Comparison of ENCODE assay signal across 18 cellular contexts in genomic region chr5:121366515-121366914, GRCh38.
DNase-seq lines count a peak whose midpoint lies in the region; ATAC-seq, FAIRE-seq and TF ChIP-seq lines count a peak whose summit lies in the region.
"Had no signal": no experiment of that assay in that cellular context is flagged by ENCODE, and none has a peak within 500 bp of the region (broad histone marks: within the 10 kb centered on the region; RNA-seq: fewer than 3 reads in every experiment).

No MANE protein-coding gene starts in this region.

- H3K27ac ChIP-seq in astrocyte (ENCODE audit: low read depth, low read length) (no peak overlapping the region), pancreas (no peak overlapping the region)
- H3K27ac ChIP-seq: BLaER1 treated with 17β-estradiol and CSF1 and Interleukin-3, amounts not matched to agents 10 nM and 100 nM; dorsolateral prefrontal cortex; hepatocyte; Peyer's patch; tibial artery had no signal

- H3K9me3 ChIP-seq in astrocyte (ENCODE audit: insufficient read depth, low read depth, low read length) (no peaks in the 10 kb centered on the region), pancreas (no peaks in the 10 kb centered on the region)
- H3K9me3 ChIP-seq: BLaER1 treated with 17β-estradiol and CSF1 and Interleukin-3, amounts not matched to agents 10 nM and 100 nM; Peyer's patch; tibial artery had no signal

- H3K27me3 ChIP-seq in astrocyte (ENCODE audit: insufficient read depth, low read length) (no peaks in the 10 kb centered on the region), pancreas (no peaks in the 10 kb centered on the region), H7 (ENCODE audit: control insufficient read depth, insufficient read depth, low read length) (no peaks in the 10 kb centered on the region; the same call in 1 of the 2 replicates)
- H3K27me3 ChIP-seq: BLaER1 treated with 17β-estradiol and CSF1 and Interleukin-3, amounts not matched to agents 10 nM and 100 nM; dorsolateral prefrontal cortex; hepatocyte; Peyer's patch; tibial artery had no signal

- H3K4me2 ChIP-seq in astrocyte (ENCODE audit: low read length), result no peak overlapping the region
- H3K4me2 ChIP-seq: BLaER1 treated with 17β-estradiol and CSF1 and Interleukin-3, amounts not matched to agents 10 nM and 100 nM; hepatocyte had no signal

- H3K4me3 ChIP-seq in astrocyte (ENCODE audit: insufficient read depth, low read depth, low read length) (no peak overlapping the region), foreskin fibroblast (ENCODE audit: low read depth in 1 of 2, low read length in 2 of 2) (no peak overlapping the region), pancreas (no peak overlapping the region), H7 (ENCODE audit: insufficient read depth, low read depth, low read length) (no peak overlapping the region)
- H3K4me3 ChIP-seq: BLaER1 treated with 17β-estradiol and CSF1 and Interleukin-3, amounts not matched to agents 10 nM and 100 nM; dorsolateral prefrontal cortex; hepatocyte; Peyer's patch; tibial artery had no signal

- no peaks in the 10 kb centered on the region for H4K20me1 ChIP-seq in astrocyte (ENCODE audit: insufficient read depth, low read length)
- H4K20me1 ChIP-seq: BLaER1 treated with 17β-estradiol and CSF1 and Interleukin-3, amounts not matched to agents 10 nM and 100 nM had no signal

- intact Hi-C loops in pancreas (cut with DNase I), result no loop called here
- intact Hi-C loops in activated T-helper 1 cell treated with anti-CD3 and anti-CD28 coated beads, Interleukin-12 subunit alpha, Interleukin-12 subunit beta, Interleukin-2, Interleukin-4 antibody, amounts not matched to agents 30 ng/mL and 10 ng/mL and 1 ng/mL, durations not matched to agents 14 hours and 24 hours and 36 hours (cut with micrococcal nuclease), result no loop called here

- no peak overlapping the region for H3K9ac ChIP-seq in astrocyte (ENCODE audit: low read length)
- H3K9ac ChIP-seq: BLaER1 treated with 17β-estradiol and CSF1 and Interleukin-3, amounts not matched to agents 10 nM and 100 nM had no signal

- TF ChIP-seq CTCF in astrocyte (IDR thresholded peaks at IDR 0.05; ENCODE audit: insufficient read depth, low read depth, low read length) (no peak), foreskin fibroblast (IDR thresholded peaks at IDR 0.05; ENCODE audit: low read depth, low read length) (no peak), pancreas (IDR thresholded peaks at IDR 0.05) (no peak)

- no peaks in the 10 kb centered on the region for H3K4me1 Mint-ChIP-seq in astrocyte (ENCODE audit: low read depth, unreplicated experiment)
- no peaks in the 10 kb centered on the region for H3K4me1 Mint-ChIP-seq in activated T-helper 1 cell treated with anti-CD3 and anti-CD28 coated beads, Interleukin-12 subunit alpha, Interleukin-12 subunit beta, Interleukin-2, Interleukin-4 antibody, amounts not matched to agents 30 ng/mL and 10 ng/mL and 1 ng/mL, durations not matched to agents 14 hours and 24 hours and 36 hours (ENCODE audit: low read depth)
- H3K4me1 Mint-ChIP-seq: activated CD4-positive, alpha-beta T cell treated with anti-CD3 and anti-CD28 coated beads for 36 hours had no signal

- H3K4me3 Mint-ChIP-seq in astrocyte (ENCODE audit: unreplicated experiment), result no peak overlapping the region
- H3K4me3 Mint-ChIP-seq in activated T-helper 1 cell treated with anti-CD3 and anti-CD28 coated beads, Interleukin-12 subunit alpha, Interleukin-12 subunit beta, Interleukin-2, Interleukin-4 antibody, amounts not matched to agents 30 ng/mL and 10 ng/mL and 1 ng/mL, durations not matched to agents 14 hours and 24 hours and 36 hours, result no peak overlapping the region
- H3K4me3 Mint-ChIP-seq: activated CD4-positive, alpha-beta T cell treated with anti-CD3 and anti-CD28 coated beads for 36 hours; activated T-cell treated with anti-CD3 and anti-CD28 coated beads, Interleukin-2, amount 50 U/mL, for 24 hours had no signal

- H2AFZ ChIP-seq in astrocyte (ENCODE audit: low read depth, low read length), result no peak overlapping the region
- H2AFZ ChIP-seq: hepatocyte had no signal

- DNase-seq in AG08395 (ENCODE audit: low spot score) (peak; percentile 24), HPDE6-E6E7 (ENCODE audit: extremely low spot score) (peak; percentile 54), astrocyte (ENCODE audit: low read depth) (peak; percentile 39), foreskin fibroblast (peak; percentile 62 to 84), pancreas (no peak), H7 (no peak)
- no peak for DNase-seq in activated T-helper 1 cell treated with anti-CD3 and anti-CD28 coated beads, Interleukin-12 subunit alpha, Interleukin-12 subunit beta, Interleukin-2, Interleukin-4 antibody, amounts not matched to agents 30 ng/mL and 10 ng/mL and 1 ng/mL, durations not matched to agents 14 hours and 24 hours and 36 hours (ENCODE audit: low spot score)
- DNase-seq: activated CD4-positive, alpha-beta T cell treated with anti-CD3 and anti-CD28 coated beads for 36 hours; activated T-cell treated with anti-CD3 and anti-CD28 coated beads, Interleukin-2, amount 50 U/mL, for 24 hours; dorsolateral prefrontal cortex; KG1; NCI-H524 treated with DMSO at 0.1 percent for 48 hours; Peyer's patch; tibial artery had no signal

- WGBS in pancreas, 2 donors, result 46 to 58% methylated on average over 3 of the region's 3 CpGs

- FAIRE-seq in astrocyte (lab: Jason Lieb, UNC), result peak; percentile 52
- FAIRE-seq in pancreas (lab: Jason Lieb, UNC), result no peak

- ATAC-seq in HG02571 (IDR thresholded peaks at IDR 0.05; ENCODE audit: unreplicated experiment), result no peak
- ATAC-seq in pancreas, result no peak
- ATAC-seq: activated CD4-positive, alpha-beta T cell treated with anti-CD3 and anti-CD28 coated beads for 36 hours; left lobe of liver had no signal

- H3K27me3 Mint-ChIP-seq in astrocyte (ENCODE audit: low read depth, unreplicated experiment), result no peaks in the 10 kb centered on the region
- H3K27me3 Mint-ChIP-seq in activated T-helper 1 cell treated with anti-CD3 and anti-CD28 coated beads, Interleukin-12 subunit alpha, Interleukin-12 subunit beta, Interleukin-2, Interleukin-4 antibody, amounts not matched to agents 30 ng/mL and 10 ng/mL and 1 ng/mL, durations not matched to agents 14 hours and 24 hours and 36 hours (ENCODE audit: insufficient read depth), result no peaks in the 10 kb centered on the region
- H3K27me3 Mint-ChIP-seq: activated CD4-positive, alpha-beta T cell treated with anti-CD3 and anti-CD28 coated beads for 36 hours; activated T-cell treated with anti-CD3 and anti-CD28 coated beads, Interleukin-2, amount 50 U/mL, for 24 hours had no signal

- H3K27ac Mint-ChIP-seq in astrocyte (ENCODE audit: unreplicated experiment), result no peak overlapping the region
- no peak overlapping the region for H3K27ac Mint-ChIP-seq in activated T-helper 1 cell treated with anti-CD3 and anti-CD28 coated beads, Interleukin-12 subunit alpha, Interleukin-12 subunit beta, Interleukin-2, Interleukin-4 antibody, amounts not matched to agents 30 ng/mL and 10 ng/mL and 1 ng/mL, durations not matched to agents 14 hours and 24 hours and 36 hours
- H3K27ac Mint-ChIP-seq: activated CD4-positive, alpha-beta T cell treated with anti-CD3 and anti-CD28 coated beads for 36 hours; activated T-cell treated with anti-CD3 and anti-CD28 coated beads, Interleukin-2, amount 50 U/mL, for 24 hours had no signal

- no peaks in the 10 kb centered on the region for H3K79me2 ChIP-seq in astrocyte (ENCODE audit: insufficient read depth, low read length)
- H3K79me2 ChIP-seq: hepatocyte had no signal

- H3K36me3 Mint-ChIP-seq in astrocyte (ENCODE audit: low read depth, unreplicated experiment), result no peaks in the 10 kb centered on the region
- no peaks in the 10 kb centered on the region for H3K36me3 Mint-ChIP-seq in activated T-helper 1 cell treated with anti-CD3 and anti-CD28 coated beads, Interleukin-12 subunit alpha, Interleukin-12 subunit beta, Interleukin-2, Interleukin-4 antibody, amounts not matched to agents 30 ng/mL and 10 ng/mL and 1 ng/mL, durations not matched to agents 14 hours and 24 hours and 36 hours (ENCODE audit: low read depth)

- no peaks in the 10 kb centered on the region for H3K4me1 ChIP-seq in astrocyte (ENCODE audit: insufficient read depth, low read length)
- H3K4me1 ChIP-seq in pancreas, result no peaks in the 10 kb centered on the region
- H3K4me1 ChIP-seq: BLaER1 treated with 17β-estradiol and CSF1 and Interleukin-3, amounts not matched to agents 10 nM and 100 nM; Peyer's patch; tibial artery had no signal

- no peaks in the 10 kb centered on the region for H3K9me3 Mint-ChIP-seq in astrocyte (ENCODE audit: unreplicated experiment)
- no peaks in the 10 kb centered on the region for H3K9me3 Mint-ChIP-seq in activated T-helper 1 cell treated with anti-CD3 and anti-CD28 coated beads, Interleukin-12 subunit alpha, Interleukin-12 subunit beta, Interleukin-2, Interleukin-4 antibody, amounts not matched to agents 30 ng/mL and 10 ng/mL and 1 ng/mL, durations not matched to agents 14 hours and 24 hours and 36 hours

- H3K36me3 ChIP-seq in astrocyte (ENCODE audit: insufficient read depth, low read length) (no peaks in the 10 kb centered on the region), pancreas (no peaks in the 10 kb centered on the region), H7 (replicated peaks; ENCODE audit: control insufficient read depth, insufficient read depth, low read length) (no peaks in the 10 kb centered on the region)
- H3K36me3 ChIP-seq: BLaER1 treated with 17β-estradiol and CSF1 and Interleukin-3, amounts not matched to agents 10 nM and 100 nM; Peyer's patch; tibial artery had no signal

Comparison
In these comparisons a context has a peak if more than half of its experiments do, and no peak if none do; other contexts are left out.
1. DNase-seq: peak in AG08395 (single experiment), HPDE6-E6E7 (single experiment), astrocyte (single experiment) and foreskin fibroblast (2 of 2); none in pancreas (0 of 6), H7 (single experiment) and activated T-helper 1 cell treated with anti-CD3 and anti-CD28 coated beads, Interleukin-12 subunit alpha, Interleukin-12 subunit beta, Interleukin-2, Interleukin-4 antibody, amounts not matched to agents 30 ng/mL and 10 ng/mL and 1 ng/mL, durations not matched to agents 14 hours and 24 hours and 36 hours (single experiment).